ENCODE assay signal across 18 cellular contexts in the genomic region with DNA sequence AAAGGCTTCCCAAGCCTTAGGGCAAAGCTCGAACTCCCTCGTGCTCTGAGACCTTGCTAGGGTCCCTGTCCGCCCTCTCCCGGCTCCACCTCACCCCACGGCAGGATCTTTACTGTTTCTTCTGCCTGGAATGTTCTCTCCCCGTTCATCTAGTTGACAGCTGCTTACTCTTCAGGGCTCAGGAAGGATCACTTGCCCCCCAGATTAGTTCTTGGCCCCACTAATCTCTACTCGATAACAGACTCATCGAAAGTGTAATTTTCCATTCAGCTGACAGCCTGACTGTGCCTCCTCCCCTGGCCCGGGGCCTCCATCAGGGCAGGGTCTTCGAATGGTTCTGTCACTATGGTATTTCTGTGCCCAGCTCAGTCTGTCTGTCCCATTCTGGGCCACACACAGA. TPM values are rescaled to one million over a fixed set of nuclear protein-coding genes. Genes with fewer than 3 reads are reported as not detected.
A peak's percentile ranks its signal among the peaks of the same experiment; 100 is the strongest.
DNase-seq lines count a peak whose midpoint lies in the region; ATAC-seq and TF ChIP-seq lines count a peak whose summit lies in the region.
"Had no signal": no experiment of that assay in that cellular context is flagged by ENCODE, and none has a peak within 500 bp of the region (broad histone marks: within the 10 kb centered on the region; RNA-seq: fewer than 3 reads in every experiment).

No MANE protein-coding gene starts in this region.

- H3K79me2 ChIP-seq in smooth muscle cell (ENCODE audit: low read depth) = no peaks in the 10 kb centered on the region

- H3K4me2 ChIP-seq in smooth muscle cell = no peak overlapping the region

- CTCF ChIA-PET in activated CD4-positive, alpha-beta memory T cell treated with anti-CD3 and anti-CD28 coated beads for 36 hours (lab: Charles Lee) = interaction anchor here (1.1 to 2.1 kb wide), 4 partner anchors 25 to 249 kb away, joined by 3 to 7 read pairs (median 3); no protein-coding TSS in a partner anchor
- CTCF ChIA-PET in activated CD4-positive, alpha-beta memory T cell treated with anti-CD3 and anti-CD28 coated beads, Interleukin-2, amount 10 ng/mL, durations not matched to agents 7 days and 5 days (lab: Charles Lee) = interaction anchor here (2.0 to 2.5 kb wide), 2 partner anchors 147 to 249 kb away, joined by 8 read pairs; no protein-coding TSS in a partner anchor
- CTCF ChIA-PET in activated CD8-positive, alpha-beta memory T cell treated with anti-CD3 and anti-CD28 coated beads, Interleukin-2, amount 10 ng/mL, durations not matched to agents 7 days and 5 days (lab: Charles Lee) = interaction anchor here (0.9 to 2.0 kb wide), 5 partner anchors 9 to 626 kb away, joined by 3 to 8 read pairs (median 6); no protein-coding TSS in a partner anchor

- no peaks in the 10 kb centered on the region for H4K20me1 ChIP-seq in smooth muscle cell (ENCODE audit: low read depth)

- H3K4me1 Mint-ChIP-seq in activated CD4-positive, alpha-beta memory T cell treated with anti-CD3 and anti-CD28 coated beads for 36 hours (ENCODE audit: low read depth) = peaks cover 16% of the 10 kb centered on the region
- peaks cover 18% of the 10 kb centered on the region for H3K4me1 Mint-ChIP-seq in activated CD4-positive, alpha-beta memory T cell treated with anti-CD3 and anti-CD28 coated beads, Interleukin-2, amount 10 ng/mL, durations not matched to agents 7 days and 5 days
- H3K4me1 Mint-ChIP-seq in T-helper 17 cell = peaks cover 30% of the 10 kb centered on the region
- H3K4me1 Mint-ChIP-seq in stimulated activated effector memory CD8-positive, alpha-beta T cell treated with anti-CD3 and anti-CD28 coated beads, Interleukin-12 subunit alpha, Interleukin-12 subunit beta, amount 100 ng/mL, for 72 hours = peaks cover 21% of the 10 kb centered on the region
- peaks cover 9% of the 10 kb centered on the region for H3K4me1 Mint-ChIP-seq in activated CD8-positive, alpha-beta memory T cell treated with anti-CD3 and anti-CD28 coated beads, Interleukin-2, amount 10 ng/mL, durations not matched to agents 7 days and 5 days

- no peaks in the 10 kb centered on the region for H3K9me3 Mint-ChIP-seq in activated CD4-positive, alpha-beta memory T cell treated with anti-CD3 and anti-CD28 coated beads for 36 hours
- no peaks in the 10 kb centered on the region for H3K9me3 Mint-ChIP-seq in activated CD4-positive, alpha-beta memory T cell treated with anti-CD3 and anti-CD28 coated beads, Interleukin-2, amount 10 ng/mL, durations not matched to agents 7 days and 5 days
- H3K9me3 Mint-ChIP-seq in stimulated activated effector memory CD8-positive, alpha-beta T cell treated with anti-CD3 and anti-CD28 coated beads, Interleukin-12 subunit alpha, Interleukin-12 subunit beta, amount 100 ng/mL, for 72 hours = no peaks in the 10 kb centered on the region
- H3K9me3 Mint-ChIP-seq in activated CD8-positive, alpha-beta memory T cell treated with anti-CD3 and anti-CD28 coated beads, Interleukin-2, amount 10 ng/mL, durations not matched to agents 7 days and 5 days (ENCODE audit: low read depth) = no peaks in the 10 kb centered on the region

- H3K4me1 ChIP-seq in esophagus muscularis mucosa (peaks cover 14 to 27% (median 22%) of the 10 kb centered on the region in 4 donors), smooth muscle cell (ENCODE audit: low read depth) (no peaks in the 10 kb centered on the region)

- no peak overlapping the region for H3K9ac ChIP-seq in smooth muscle cell (ENCODE audit: low read depth)

- TF ChIP-seq CTCF in esophagus muscularis mucosa (IDR thresholded peaks at IDR 0.05) (no peak), smooth muscle cell (IDR thresholded peaks at IDR 0.05; ENCODE audit: borderline replicate concordance, insufficient read depth, poor library complexity, severe bottlenecking) (no peak)

- H3K4me3 Mint-ChIP-seq in activated CD4-positive, alpha-beta memory T cell treated with anti-CD3 and anti-CD28 coated beads for 36 hours = no peak overlapping the region
- no peak overlapping the region for H3K4me3 Mint-ChIP-seq in activated CD4-positive, alpha-beta memory T cell treated with anti-CD3 and anti-CD28 coated beads, Interleukin-2, amount 10 ng/mL, durations not matched to agents 7 days and 5 days
- H3K4me3 Mint-ChIP-seq in T-helper 17 cell = peak overlapping the region; percentile 75
- H3K4me3 Mint-ChIP-seq in stimulated activated effector memory CD8-positive, alpha-beta T cell treated with anti-CD3 and anti-CD28 coated beads, Interleukin-12 subunit alpha, Interleukin-12 subunit beta, amount 100 ng/mL, for 72 hours = no peak overlapping the region
- no peak overlapping the region for H3K4me3 Mint-ChIP-seq in activated CD8-positive, alpha-beta memory T cell treated with anti-CD3 and anti-CD28 coated beads, Interleukin-2, amount 10 ng/mL, durations not matched to agents 7 days and 5 days

- WGBS in esophagus muscularis mucosa = 80% methylated on average over 10 of the region's 10 CpGs
- WGBS in smooth muscle cell (ENCODE audit: low lambda C conversion rate) = 91% methylated on average over 10 of the region's 10 CpGs

- POLR2A ChIA-PET in activated CD4-positive, alpha-beta memory T cell treated with anti-CD3 and anti-CD28 coated beads for 36 hours (lab: Charles Lee) = interaction anchor here (0.6 kb wide), 1 partner anchor 190 kb away, joined by 4 read pairs; no protein-coding TSS in a partner anchor
- POLR2A ChIA-PET in activated CD4-positive, alpha-beta memory T cell treated with anti-CD3 and anti-CD28 coated beads, Interleukin-2, amount 10 ng/mL, durations not matched to agents 7 days and 5 days (lab: Charles Lee) = interaction anchor here (0.7 to 1.4 kb wide), 3 partner anchors 8 to 46 kb away, joined by 3 read pairs; no protein-coding TSS in a partner anchor

- no peaks in the 10 kb centered on the region for H3K27me3 Mint-ChIP-seq in activated CD4-positive, alpha-beta memory T cell treated with anti-CD3 and anti-CD28 coated beads for 36 hours
- H3K27me3 Mint-ChIP-seq in activated CD4-positive, alpha-beta memory T cell treated with anti-CD3 and anti-CD28 coated beads, Interleukin-2, amount 10 ng/mL, durations not matched to agents 7 days and 5 days = no peaks in the 10 kb centered on the region
- H3K27me3 Mint-ChIP-seq in T-helper 17 cell = no peaks in the 10 kb centered on the region
- no peaks in the 10 kb centered on the region for H3K27me3 Mint-ChIP-seq in activated CD8-positive, alpha-beta memory T cell treated with anti-CD3 and anti-CD28 coated beads, Interleukin-2, amount 10 ng/mL, durations not matched to agents 7 days and 5 days

- peak overlapping the region; percentile 0 for H3K27ac Mint-ChIP-seq in activated CD4-positive, alpha-beta memory T cell treated with anti-CD3 and anti-CD28 coated beads for 36 hours
- H3K27ac Mint-ChIP-seq in activated CD4-positive, alpha-beta memory T cell treated with anti-CD3 and anti-CD28 coated beads, Interleukin-2, amount 10 ng/mL, durations not matched to agents 7 days and 5 days = no peak overlapping the region
- H3K27ac Mint-ChIP-seq in T-helper 17 cell = peak overlapping the region; percentile 96
- peak overlapping the region; percentile 46 for H3K27ac Mint-ChIP-seq in stimulated activated effector memory CD8-positive, alpha-beta T cell treated with anti-CD3 and anti-CD28 coated beads, Interleukin-12 subunit alpha, Interleukin-12 subunit beta, amount 100 ng/mL, for 72 hours
- no peak overlapping the region for H3K27ac Mint-ChIP-seq in activated CD8-positive, alpha-beta memory T cell treated with anti-CD3 and anti-CD28 coated beads, Interleukin-2, amount 10 ng/mL, durations not matched to agents 7 days and 5 days

- H3K36me3 ChIP-seq in esophagus muscularis mucosa (peaks cover 0 to 15% (median 8%) of the 10 kb centered on the region in 4 donors), smooth muscle cell (ENCODE audit: low read depth) (no peaks in the 10 kb centered on the region)
- H3K36me3 ChIP-seq: lower lobe of right lung, uterus had no signal

- no peaks in the 10 kb centered on the region for H3F3A ChIP-seq in smooth muscle cell (ENCODE audit: low read depth)

- peaks cover 1% of the 10 kb centered on the region for H3K36me3 Mint-ChIP-seq in activated CD4-positive, alpha-beta memory T cell treated with anti-CD3 and anti-CD28 coated beads for 36 hours
- no peaks in the 10 kb centered on the region for H3K36me3 Mint-ChIP-seq in activated CD4-positive, alpha-beta memory T cell treated with anti-CD3 and anti-CD28 coated beads, Interleukin-2, amount 10 ng/mL, durations not matched to agents 7 days and 5 days (ENCODE audit: low read depth)
- H3K36me3 Mint-ChIP-seq in T-helper 17 cell (ENCODE audit: low read depth) = peaks cover 6% of the 10 kb centered on the region
- H3K36me3 Mint-ChIP-seq in stimulated activated effector memory CD8-positive, alpha-beta T cell treated with anti-CD3 and anti-CD28 coated beads, Interleukin-12 subunit alpha, Interleukin-12 subunit beta, amount 100 ng/mL, for 72 hours = peaks cover 7% of the 10 kb centered on the region
- H3K36me3 Mint-ChIP-seq in activated CD8-positive, alpha-beta memory T cell treated with anti-CD3 and anti-CD28 coated beads, Interleukin-2, amount 10 ng/mL, durations not matched to agents 7 days and 5 days = no peaks in the 10 kb centered on the region

- TF ChIP-seq EP300 in esophagus muscularis mucosa (IDR thresholded peaks at IDR 0.05) = no peak

- H3K27ac ChIP-seq in esophagus muscularis mucosa (replicated peaks in 1 of 4) (peak overlapping the region in 3 of 4 donors; percentile 1 to 99 (median 97)), smooth muscle cell (ENCODE audit: low read depth) (no peak overlapping the region)
- H3K27ac ChIP-seq: HL-60, lower lobe of right lung, uterus had no signal

- ATAC-seq in T-helper 17 cell (no peak), HG02798 (IDR thresholded peaks at IDR 0.05; ENCODE audit: poor library complexity, unreplicated experiment) (no peak)
- ATAC-seq in stimulated activated effector memory CD8-positive, alpha-beta T cell treated with anti-CD3 and anti-CD28 coated beads, Interleukin-12 subunit alpha, Interleukin-12 subunit beta, amount 100 ng/mL, for 72 hours = no peak
- ATAC-seq in activated CD8-positive, alpha-beta memory T cell treated with anti-CD3 and anti-CD28 coated beads, Interleukin-2, amount 10 ng/mL, durations not matched to agents 7 days and 5 days = no peak
- ATAC-seq: lower lobe of right lung had no signal

- H2AFZ ChIP-seq in smooth muscle cell (ENCODE audit: low read depth) = no peak overlapping the region

- no peak for DNase-seq in activated CD4-positive, alpha-beta memory T cell treated with anti-CD3 and anti-CD28 coated beads for 36 hours
- no peak for DNase-seq in activated CD4-positive, alpha-beta memory T cell treated with anti-CD3 and anti-CD28 coated beads, Interleukin-2, amount 10 ng/mL, durations not matched to agents 7 days and 5 days
- no peak for DNase-seq in T-helper 17 cell
- DNase-seq in esophagus muscularis mucosa (ENCODE audit: extremely low spot score) = no peak
- DNase-seq in stimulated activated effector memory CD8-positive, alpha-beta T cell treated with anti-CD3 and anti-CD28 coated beads, Interleukin-12 subunit alpha, Interleukin-12 subunit beta, amount 100 ng/mL, for 72 hours (ENCODE audit: low spot score in 2 of 2) = no peak
- DNase-seq in activated CD8-positive, alpha-beta memory T cell treated with anti-CD3 and anti-CD28 coated beads, Interleukin-2, amount 10 ng/mL, durations not matched to agents 7 days and 5 days = no peak
- DNase-seq in smooth muscle cell (lab: John Stamatoyannopoulos, UW; ENCODE audit: unreplicated experiment) = no peak
- DNase-seq: activated gamma-delta T cell, DND-41, IMR-90, lower lobe of right lung, MG63, NCI-H1436 treated with DMSO at 0.1 percent for 48 hours, OCI-M1, SHP77, uterus had no signal

- no peaks in the 10 kb centered on the region for H3K9me3 ChIP-seq in T-helper 17 cell (ENCODE audit: control insufficient read depth, low read length, poor library complexity, severe bottlenecking)
- H3K9me3 ChIP-seq in esophagus muscularis mucosa = no peaks in the 10 kb centered on the region
- H3K9me3 ChIP-seq in smooth muscle cell (replicated peaks; ENCODE audit: low read depth) = no peaks in the 10 kb centered on the region
- H3K9me3 ChIP-seq: lower lobe of right lung, MG63, uterus had no signal

- intact Hi-C loops in activated CD4-positive, alpha-beta memory T cell treated with anti-CD3 and anti-CD28 coated beads for 36 hours (cut with micrococcal nuclease) = no loop called here
- intact Hi-C loops in esophagus muscularis mucosa (cut with DNase I) = loop anchor here (5.0 kb wide), 1 partner anchor 146 kb away; no protein-coding TSS in a partner anchor

- no peak for TF ChIP-seq POLR2A in esophagus muscularis mucosa (IDR thresholded peaks at IDR 0.05; ENCODE audit: low read depth)

- H3K4me3 ChIP-seq in esophagus muscularis mucosa (no peak overlapping the region), smooth muscle cell (no peak overlapping the region)
- H3K4me3 ChIP-seq: lower lobe of right lung, MG63, uterus had no signal

- H3K27me3 ChIP-seq in esophagus muscularis mucosa (peaks cover 0 to 3% (median 0%) of the 10 kb centered on the region in 4 donors), smooth muscle cell (ENCODE audit: low read depth) (no peaks in the 10 kb centered on the region)
- H3K27me3 ChIP-seq: MG63, uterus had no signal

RNA-seq across cellular contexts. Expression of gene MAP1LC3A, which starts 3.1 kb away (rescaled TPM):
- 1 to 10 TPM; 4.6 to 5.6 TPM for total RNA-seq in activated CD4-positive, alpha-beta memory T cell treated with anti-CD3 and anti-CD28 coated beads for 36 hours
- total RNA-seq in activated CD4-positive, alpha-beta memory T cell treated with anti-CD3 and anti-CD28 coated beads, Interleukin-2, amount 10 ng/mL, durations not matched to agents 7 days and 5 days = 10 to 100 TPM in 1 of 2 experiments, 1 to 10 TPM in 1; 8.9 to 10.5 TPM
- total RNA-seq in T-helper 17 cell = 10 to 100 TPM; 11.7 to 13.7 TPM
- total RNA-seq in esophagus muscularis mucosa = 100 to 1,000 TPM in 3 of 4 donors, 10 to 100 TPM in 1; 83.9 to 152 (median 111) TPM
- total RNA-seq in activated CD8-positive, alpha-beta memory T cell treated with anti-CD3 and anti-CD28 coated beads, Interleukin-2, amount 10 ng/mL, durations not matched to agents 7 days and 5 days = 1 to 10 TPM; 4.7 to 5.2 TPM
- total RNA-seq in smooth muscle cell = 32.4 and 47.8 TPM in 2 replicates
- 84.0 and 95.4 TPM in 2 replicates for polyA plus RNA-seq in smooth muscle cell

RNA-seq across cellular contexts. Expression of gene DYNLRB1, which starts 45.4 kb away (rescaled TPM):
- total RNA-seq in activated CD4-positive, alpha-beta memory T cell treated with anti-CD3 and anti-CD28 coated beads for 36 hours = 100 to 1,000 TPM; 101 to 108 TPM
- 100 to 1,000 TPM; 107 to 109 TPM for total RNA-seq in activated CD4-positive, alpha-beta memory T cell treated with anti-CD3 and anti-CD28 coated beads, Interleukin-2, amount 10 ng/mL, durations not matched to agents 7 days and 5 days
- total RNA-seq in T-helper 17 cell = 10 to 100 TPM; 52.8 to 62.0 TPM
- total RNA-seq in esophagus muscularis mucosa = 100 to 1,000 TPM; 152 to 252 (median 191) TPM
- total RNA-seq in activated CD8-positive, alpha-beta memory T cell treated with anti-CD3 and anti-CD28 coated beads, Interleukin-2, amount 10 ng/mL, durations not matched to agents 7 days and 5 days = 10 to 100 TPM; 88.5 to 93.6 TPM
- 185 and 224 TPM in 2 replicates for total RNA-seq in smooth muscle cell
- polyA plus RNA-seq in smooth muscle cell = 202 and 266 TPM in 2 replicates

Comparison
In these comparisons a context has a peak if more than half of its experiments do, and no peak if none do; other contexts are left out.
1. H3K27ac Mint-ChIP-seq: peak in activated CD4-positive, alpha-beta memory T cell treated with anti-CD3 and anti-CD28 coated beads for 36 hours (single experiment), T-helper 17 cell (single experiment) and stimulated activated effector memory CD8-positive, alpha-beta T cell treated with anti-CD3 and anti-CD28 coated beads, Interleukin-12 subunit alpha, Interleukin-12 subunit beta, amount 100 ng/mL, for 72 hours (single experiment); none in activated CD4-positive, alpha-beta memory T cell treated with anti-CD3 and anti-CD28 coated beads, Interleukin-2, amount 10 ng/mL, durations not matched to agents 7 days and 5 days (single experiment) and activated CD8-positive, alpha-beta memory T cell treated with anti-CD3 and anti-CD28 coated beads, Interleukin-2, amount 10 ng/mL, durations not matched to agents 7 days and 5 days (single experiment).